ENCODE assay signal across 23 cellular contexts in the genomic region with DNA sequence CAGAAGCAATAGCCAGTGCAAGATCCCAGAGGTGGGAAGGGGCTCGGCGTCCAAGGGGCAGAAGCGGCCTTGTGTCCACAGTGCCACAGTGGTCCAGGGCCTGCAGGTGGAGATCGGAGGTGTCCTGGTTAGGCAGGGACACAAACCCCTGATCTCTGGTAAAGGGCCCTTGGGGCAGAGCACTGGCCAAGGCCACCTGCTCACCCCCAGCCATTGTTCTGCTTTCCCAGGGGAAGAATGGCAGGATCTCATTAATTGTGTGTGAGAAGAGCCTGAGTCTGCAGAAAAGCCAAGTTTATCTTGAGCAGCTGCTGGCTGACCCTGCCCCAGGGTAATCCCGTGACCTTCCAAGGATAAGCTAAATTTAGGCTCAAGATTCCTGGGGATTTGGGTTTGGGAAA. TPM values are rescaled to one million over a fixed set of nuclear protein-coding genes. Genes with fewer than 3 reads are reported as not detected.
DNase-seq lines count a peak whose midpoint lies in the region; ATAC-seq and TF ChIP-seq lines count a peak whose summit lies in the region.
"Had no signal": no experiment of that assay in that cellular context is flagged by ENCODE, and none has a peak within 500 bp of the region (broad histone marks: within the 10 kb centered on the region; RNA-seq: fewer than 3 reads in every experiment).

No MANE protein-coding gene starts in this region.

- no peak for DNase-seq in left ventricle myocardium inferior
- DNase-seq in right cardiac atrium: no peak
- peak; percentile 78 for DNase-seq in dermis blood vessel endothelial cell
- DNase-seq in myocyte (ENCODE audit: low read depth): peak; percentile 77
- DNase-seq in NOMO-1 treated with DMSO at 0.1 percent for 48 hours (lab: John Stamatoyannopoulos, UW; ENCODE audit: unreplicated experiment): no peak
- no peak for DNase-seq in putamen (ENCODE audit: low spot score)
- DNase-seq: activated B cell treated with CpG ODN at 0.5 μM for 24 hours; activated CD8-positive, alpha-beta T cell treated with anti-CD3 and anti-CD28 coated beads for 36 hours; activated naive CD4-positive, alpha-beta T cell; activated T-cell treated with anti-CD3 and anti-CD28 coated beads for 4 hours; cortex of kidney; left lung; NCI-H1092 treated with DMSO at 0.1 percent for 48 hours; NCI-H2081; NK-92 treated with Interleukin-12 subunit alpha and Interleukin-12 subunit beta, amount 100 ng/mL, for 24 hours; stimulated activated CD4-positive, alpha-beta T cell treated with anti-CD3 and anti-CD28 coated beads, Interleukin-15, amount 100 ng/mL, for 24 hours had no signal

- TF ChIP-seq CTCF in left ventricle myocardium inferior (IDR thresholded peaks at IDR 0.05; ENCODE audit: borderline replicate concordance): no peak

- 76% methylated on average over 5 of the region's 5 CpGs for WGBS in right cardiac atrium

- intact Hi-C loops in left ventricle myocardium inferior (cut with micrococcal nuclease) (no loop called here), right cardiac atrium (cut with DNase I) (no loop called here)

- peaks cover 35% of the 10 kb centered on the region for H3K27me3 ChIP-seq in left ventricle myocardium inferior (ENCODE audit: low read depth)
- no peaks in the 10 kb centered on the region for H3K27me3 ChIP-seq in right cardiac atrium (ENCODE audit: control insufficient read depth, insufficient read depth)

- H3K4me3 ChIP-seq in left ventricle myocardium inferior (no peak overlapping the region), right cardiac atrium (ENCODE audit: low read length) (no peak overlapping the region)
- H3K4me3 ChIP-seq: BLaER1, breast epithelium, left lung, Peyer's patch had no signal

- H3K27ac ChIP-seq in left ventricle myocardium inferior (replicated peaks): peak overlapping the region; percentile 95
- H3K27ac ChIP-seq in right cardiac atrium (ENCODE audit: low read length): no peak overlapping the region
- H3K27ac ChIP-seq: BLaER1, breast epithelium, neutrophil, Peyer's patch had no signal

- no peaks in the 10 kb centered on the region for H3K9me3 ChIP-seq in left ventricle myocardium inferior (replicated peaks)
- H3K9me3 ChIP-seq in right cardiac atrium (ENCODE audit: control insufficient read depth, low read length): no peaks in the 10 kb centered on the region
- H3K9me3 ChIP-seq: BLaER1, breast epithelium, left lung, neutrophil, Peyer's patch had no signal

- H3K36me3 ChIP-seq in left ventricle myocardium inferior: no peaks in the 10 kb centered on the region
- H3K36me3 ChIP-seq: breast epithelium, left lung, neutrophil, Peyer's patch had no signal

- ATAC-seq in right cardiac atrium (no peak), HG02885 (IDR thresholded peaks at IDR 0.05; ENCODE audit: poor library complexity, unreplicated experiment) (no peak), HG02970 (IDR thresholded peaks at IDR 0.05; ENCODE audit: low FRiP score, unreplicated experiment) (no peak)
- ATAC-seq: activated CD8-positive, alpha-beta T cell treated with anti-CD3 and anti-CD28 coated beads for 36 hours; left lung; SK-N-SH treated with all-trans-retinoic acid at 6 μM for 48 hours had no signal

- H3K4me1 ChIP-seq in left ventricle myocardium inferior (peaks cover 58% of the 10 kb centered on the region), right cardiac atrium (ENCODE audit: control insufficient read depth, insufficient read depth, low read length) (peaks cover 2% of the 10 kb centered on the region)
- H3K4me1 ChIP-seq: BLaER1 had no signal

RNA-seq across cellular contexts. Expression of gene CLDN5, which starts 3.1 kb away (rescaled TPM):
- total RNA-seq in left ventricle myocardium inferior (19.5 TPM), right cardiac atrium (10 to 100 TPM in 2 of 4 donors, 1 to 10 TPM in 2; 4.1 to 12.8 (median 9.2) TPM), dermis blood vessel endothelial cell (1,341 and 2,150 TPM in 2 replicates), myocyte (7.0 and 11.0 TPM in 2 replicates)
- polyA plus RNA-seq in right cardiac atrium: 23.9 TPM
- 0.57 TPM for polyA plus RNA-seq in myocyte (2012)
- total RNA-seq: activated B cell treated with CpG ODN at 0.5 μM for 24 hours; activated CD8-positive, alpha-beta T cell treated with anti-CD3 and anti-CD28 coated beads for 36 hours had no signal

RNA-seq across cellular contexts. Expression of gene CDC45, which starts 47.6 kb away (rescaled TPM):
- total RNA-seq in left ventricle myocardium inferior: 0.77 TPM
- total RNA-seq in right cardiac atrium: under 1 TPM in 2 of 4 donors, not detected in 2; 0.80 to 0.85 TPM
- polyA plus RNA-seq in right cardiac atrium: 0.16 TPM
- total RNA-seq in dermis blood vessel endothelial cell: 12.4 and 35.3 TPM in 2 replicates
- 1.1 and 4.5 TPM in 2 replicates for total RNA-seq in myocyte
- polyA plus RNA-seq in myocyte (2012): 0.78 TPM

RNA-seq across cellular contexts. Expression of gene UFD1, which starts 48.3 kb away (rescaled TPM):
- total RNA-seq in left ventricle myocardium inferior: 41.8 TPM
- 10 to 100 TPM; 34.7 to 46.9 (median 42.7) TPM for total RNA-seq in right cardiac atrium
- polyA plus RNA-seq in right cardiac atrium: 58.1 TPM
- total RNA-seq in dermis blood vessel endothelial cell: 105 and 147 TPM in 2 replicates
- total RNA-seq in myocyte: 51.0 and 62.8 TPM in 2 replicates
- polyA plus RNA-seq in myocyte (2012): 90.5 TPM

Comparison
In these comparisons a context has a peak if more than half of its experiments do, and no peak if none do; other contexts are left out.
1. DNase-seq: peak in dermis blood vessel endothelial cell (single experiment) and myocyte (single experiment); none in left ventricle myocardium inferior (single experiment), right cardiac atrium (0 of 3), NOMO-1 treated with DMSO at 0.1 percent for 48 hours (single experiment) and putamen (single experiment).
2. RNA of gene CLDN5, which starts 3.1 kb away (total RNA-seq): 1,341 to 2,150 TPM in dermis blood vessel endothelial cell; 19.5 TPM in left ventricle myocardium inferior (single experiment), 4.1 to 12.8 TPM in right cardiac atrium and 7.0 to 11.0 TPM in myocyte; every median in the first group is over 10 times any median in the second.